Comparison of ENCODE assay signal across 25 cellular contexts in the genomic region with DNA sequence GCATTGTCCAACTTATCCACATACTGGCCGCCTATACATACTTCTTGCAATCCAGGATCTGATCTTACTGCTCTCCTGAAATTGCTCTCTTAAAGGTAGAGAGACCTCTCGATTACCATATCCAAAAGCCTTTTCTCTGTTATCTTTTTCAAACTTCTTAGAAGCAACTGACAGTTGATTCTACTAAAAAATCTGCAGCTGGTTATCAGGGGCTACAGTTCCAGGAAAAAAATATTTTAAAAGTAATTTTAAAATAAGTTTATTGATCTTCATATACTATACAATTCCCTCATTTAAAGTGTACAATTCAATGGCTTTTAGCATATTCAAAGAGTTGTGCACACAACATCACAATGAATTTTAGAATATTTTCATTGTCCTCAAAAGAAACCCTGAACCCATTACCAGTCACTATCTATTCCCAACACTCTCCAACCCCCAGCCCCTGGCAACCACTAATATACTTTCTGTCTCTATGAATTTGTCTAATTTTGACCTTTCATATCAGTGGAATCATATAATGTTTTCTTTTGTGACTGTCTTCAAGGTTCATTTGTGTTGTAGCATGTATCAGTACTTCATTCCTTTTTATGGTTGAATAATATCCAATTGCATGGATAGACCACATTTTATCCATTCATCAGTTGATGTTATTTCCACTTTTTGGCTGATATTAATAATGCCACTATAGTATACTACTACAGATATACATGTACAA.
"Had no signal": no experiment of that assay in that cellular context is flagged by ENCODE, and none has a peak within 500 bp of the region (broad histone marks: within the 10 kb centered on the region; RNA-seq: fewer than 3 reads in every experiment).

No MANE protein-coding gene starts in this region.

- H3K27me3 ChIP-seq: esophagus squamous epithelium, gastroesophageal sphincter, neural progenitor cell, ovary, right atrium auricular region, suprapubic skin, thyroid gland, upper lobe of left lung had no signal

- H3K4me3 Mint-ChIP-seq: immature natural killer cell; memory B cell; mesothelial cell of epicardium; natural killer cell treated with Interleukin-12 subunit alpha and Interleukin-12 subunit beta and Interleukin-15 and Interleukin-18, amount 100 ng/mL, for 72 hours; neural progenitor cell; stimulated activated effector memory CD8-positive, alpha-beta T cell treated with anti-CD3 and anti-CD28 coated beads, Interleukin-12 subunit alpha, Interleukin-12 subunit beta, amount 100 ng/mL, for 72 hours had no signal

- H3K27me3 Mint-ChIP-seq: memory B cell had no signal

- H3K27ac ChIP-seq: epithelial cell of prostate, esophagus squamous epithelium, gastroesophageal sphincter, left ventricle myocardium inferior, lower lobe of right lung, neural progenitor cell, ovary, right atrium auricular region, suprapubic skin, thyroid gland, upper lobe of left lung, uterus had no signal

- H3K9ac ChIP-seq: neural progenitor cell had no signal

- H3K27ac Mint-ChIP-seq: immature natural killer cell; memory B cell; mesothelial cell of epicardium; natural killer cell treated with Interleukin-12 subunit alpha and Interleukin-12 subunit beta and Interleukin-15 and Interleukin-18, amount 100 ng/mL, for 72 hours; neural progenitor cell; stimulated activated effector memory CD8-positive, alpha-beta T cell treated with anti-CD3 and anti-CD28 coated beads, Interleukin-12 subunit alpha, Interleukin-12 subunit beta, amount 100 ng/mL, for 72 hours had no signal

- H3K4me1 Mint-ChIP-seq: immature natural killer cell; memory B cell; mesothelial cell of epicardium; neural progenitor cell; stimulated activated effector memory CD8-positive, alpha-beta T cell treated with anti-CD3 and anti-CD28 coated beads, Interleukin-12 subunit alpha, Interleukin-12 subunit beta, amount 100 ng/mL, for 72 hours had no signal

- H3K36me3 ChIP-seq: esophagus squamous epithelium, gastroesophageal sphincter, left ventricle myocardium inferior, lower lobe of right lung, ovary, right atrium auricular region, suprapubic skin, thyroid gland, uterus had no signal

- FAIRE-seq: endometrium, keratinocyte had no signal

- H3K4me3 ChIP-seq: esophagus squamous epithelium, gastroesophageal sphincter, left ventricle myocardium inferior, lower lobe of right lung, neural progenitor cell, ovary, right atrium auricular region, suprapubic skin, thyroid gland, upper lobe of left lung, uterus had no signal

- DNase-seq: effector memory CD4-positive, alpha-beta T cell; esophagus squamous epithelium; foreskin fibroblast; immature natural killer cell; left ventricle myocardium inferior; lower lobe of right lung; nucleus accumbens; ovary; stimulated activated CD4-positive, alpha-beta T cell treated with anti-CD3 and anti-CD28 coated beads, Interleukin-4, amount 100 ng/mL, for 1 hour; stimulated activated CD8-positive, alpha-beta memory T cell treated with anti-CD3 and anti-CD28 coated beads, Interleukin-4, amount 100 ng/mL, for 48 hours; stimulated activated naive CD8-positive, alpha-beta T cell treated with anti-CD3 and anti-CD28 coated beads, Interleukin-15, Interleukin-2, amounts not matched to agents 100 U/mL and 50 U/mL, for 24 hours; thyroid gland; upper lobe of left lung; uterus had no signal

- ATAC-seq: gastroesophageal sphincter; lower lobe of right lung; natural killer cell treated with Interleukin-12 subunit alpha and Interleukin-12 subunit beta and Interleukin-15 and Interleukin-18, amount 100 ng/mL, for 72 hours; stimulated activated effector memory CD8-positive, alpha-beta T cell treated with anti-CD3 and anti-CD28 coated beads, Interleukin-12 subunit alpha, Interleukin-12 subunit beta, amount 100 ng/mL, for 72 hours; stimulated activated naive CD8-positive, alpha-beta T cell treated with anti-CD3 and anti-CD28 coated beads, Interleukin-15, Interleukin-2, amounts not matched to agents 100 U/mL and 50 U/mL, for 24 hours had no signal

- H3K4me1 ChIP-seq: esophagus squamous epithelium, gastroesophageal sphincter, left ventricle myocardium inferior, lower lobe of right lung, neural progenitor cell, right atrium auricular region, suprapubic skin, thyroid gland, upper lobe of left lung, uterus had no signal

- H3K9me3 Mint-ChIP-seq: immature natural killer cell; natural killer cell treated with Interleukin-12 subunit alpha and Interleukin-12 subunit beta and Interleukin-15 and Interleukin-18, amount 100 ng/mL, for 72 hours; stimulated activated effector memory CD8-positive, alpha-beta T cell treated with anti-CD3 and anti-CD28 coated beads, Interleukin-12 subunit alpha, Interleukin-12 subunit beta, amount 100 ng/mL, for 72 hours had no signal

- H3K9me3 ChIP-seq: esophagus squamous epithelium, gastroesophageal sphincter, left ventricle myocardium inferior, lower lobe of right lung, ovary, suprapubic skin, thyroid gland, upper lobe of left lung, uterus had no signal

- H3K4me2 ChIP-seq: neural progenitor cell had no signal

- H2AFZ ChIP-seq: neural progenitor cell had no signal
